Comparison of ENCODE assay signal across 12 cellular contexts in genomic region chr13:27783111-27783510, GRCh38. TPM values are rescaled to one million over a fixed set of nuclear protein-coding genes. Genes with fewer than 3 reads are reported as not detected.
DNase-seq lines count a peak whose midpoint lies in the region; ATAC-seq and TF ChIP-seq lines count a peak whose summit lies in the region.
"Had no signal": no experiment of that assay in that cellular context is flagged by ENCODE, and none has a peak within 500 bp of the region (broad histone marks: within the 10 kb centered on the region; RNA-seq: fewer than 3 reads in every experiment).

No MANE protein-coding gene starts in this region.

- H3K4me1 Mint-ChIP-seq in chondrocyte (ENCODE audit: low read depth), result no peaks in the 10 kb centered on the region
- no peaks in the 10 kb centered on the region for H3K4me1 Mint-ChIP-seq in CD8-positive, alpha-beta T cell (ENCODE audit: low read depth)
- H3K4me1 Mint-ChIP-seq: activated T-helper 17 cell treated with anti-CD3 and anti-CD28 coated beads, Interleukin-2, amount 50 U/mL, for 72 hours had no signal

- CTCF ChIA-PET in CD8-positive, alpha-beta T cell (lab: Charles Lee), result interaction anchor here (1.9 kb wide), 1 partner anchor 44 kb away, joined by 5 read pairs; no protein-coding TSS in a partner anchor

- no peak for ATAC-seq in CD8-positive, alpha-beta T cell
- ATAC-seq: activated T-helper 17 cell treated with anti-CD3 and anti-CD28 coated beads, Interleukin-2, amount 50 U/mL, for 72 hours had no signal

- in situ Hi-C loops in G401 (cut with HindIII; ENCODE audit: low sequenced_read_pairs), result no loop called here

- no peak overlapping the region for H3K27ac ChIP-seq in CD8-positive, alpha-beta T cell (ENCODE audit: low read depth, low read length)
- H3K27ac ChIP-seq: parathyroid adenoma had no signal

- peaks cover 60% of the 10 kb centered on the region for H3K27me3 Mint-ChIP-seq in chondrocyte (ENCODE audit: low read depth)
- H3K27me3 Mint-ChIP-seq in CD8-positive, alpha-beta T cell (ENCODE audit: low read depth), result peaks cover 28% of the 10 kb centered on the region

- H3K4me3 Mint-ChIP-seq in chondrocyte (ENCODE audit: unreplicated experiment), result no peak overlapping the region
- no peak overlapping the region for H3K4me3 Mint-ChIP-seq in CD8-positive, alpha-beta T cell
- H3K4me3 Mint-ChIP-seq: activated T-helper 17 cell treated with anti-CD3 and anti-CD28 coated beads, Interleukin-2, amount 50 U/mL, for 72 hours had no signal

- intact Hi-C loops in CD8-positive, alpha-beta T cell (cut with DNase I, micrococcal nuclease), result loop anchor here in 1 of 2 experiments (5.0 kb wide), 1 partner anchor 411 kb away; no protein-coding TSS in a partner anchor

- DNase-seq in G401 (ENCODE audit: low spot score) (peak; percentile 49), NCI-H526 (lab: John Stamatoyannopoulos, UW) (peak; percentile 13 to 64), chondrocyte (ENCODE audit: low spot score) (no peak), lung microvascular endothelial cell (ENCODE audit: low read depth in 2 of 2) (peak; percentile 20 to 31), cortex of kidney (lab: John Stamatoyannopoulos, UW) (no peak), Kasumi-1 (lab: John Stamatoyannopoulos, UW) (no peak)
- no peak for DNase-seq in activated CD8-positive, alpha-beta memory T cell treated with anti-CD3 and anti-CD28 coated beads, Interleukin-2, amount 50 U/mL, for 4 hours
- no peak for DNase-seq in CD8-positive, alpha-beta T cell
- DNase-seq: KBM-7 had no signal

- no peaks in the 10 kb centered on the region for H3K27me3 ChIP-seq in CD8-positive, alpha-beta T cell (ENCODE audit: insufficient read depth, low read length)

- H3K9me3 ChIP-seq in CD8-positive, alpha-beta T cell (ENCODE audit: low read length), result no peaks in the 10 kb centered on the region

- no peaks in the 10 kb centered on the region for H3K36me3 ChIP-seq in CD8-positive, alpha-beta T cell (ENCODE audit: insufficient read depth, low read length)

- no peak overlapping the region for H3K27ac Mint-ChIP-seq in chondrocyte (ENCODE audit: unreplicated experiment)
- H3K27ac Mint-ChIP-seq in CD8-positive, alpha-beta T cell, result no peak overlapping the region
- H3K27ac Mint-ChIP-seq: activated T-helper 17 cell treated with anti-CD3 and anti-CD28 coated beads, Interleukin-2, amount 50 U/mL, for 72 hours had no signal

- no peaks in the 10 kb centered on the region for H3K4me1 ChIP-seq in CD8-positive, alpha-beta T cell (ENCODE audit: insufficient read depth, low read length)
- H3K4me1 ChIP-seq: parathyroid adenoma had no signal

- no peak overlapping the region for H3K4me3 ChIP-seq in CD8-positive, alpha-beta T cell (ENCODE audit: low read depth, low read length)

- no peaks in the 10 kb centered on the region for H3K36me3 Mint-ChIP-seq in chondrocyte (ENCODE audit: low read depth)
- no peaks in the 10 kb centered on the region for H3K36me3 Mint-ChIP-seq in CD8-positive, alpha-beta T cell

- H3K9me3 Mint-ChIP-seq in chondrocyte (ENCODE audit: low read depth), result peaks cover 4% of the 10 kb centered on the region
- H3K9me3 Mint-ChIP-seq in CD8-positive, alpha-beta T cell, result no peaks in the 10 kb centered on the region
- H3K9me3 Mint-ChIP-seq: activated T-helper 17 cell treated with anti-CD3 and anti-CD28 coated beads, Interleukin-2, amount 50 U/mL, for 72 hours had no signal

- POLR2A ChIA-PET in CD8-positive, alpha-beta T cell (lab: Charles Lee), result no interaction called here

- TF ChIP-seq CTCF in chondrocyte (IDR thresholded peaks at IDR 0.05), result peak; percentile 49
- no peak for TF ChIP-seq CTCF in CD8-positive, alpha-beta T cell (IDR thresholded peaks at IDR 0.05)

RNA-seq across cellular contexts. Expression of gene GSX1, which starts 9.2 kb away (rescaled TPM):
- total RNA-seq in G401 (2014; rRNA removed; shearing (Covaris generic)), result not detected in 2 replicates
- not detected in 3 replicates for total RNA-seq in chondrocyte
- not detected in 2 replicates for total RNA-seq in lung microvascular endothelial cell
- total RNA-seq in CD8-positive, alpha-beta T cell, result not detected
- total RNA-seq: activated T-helper 17 cell treated with anti-CD3 and anti-CD28 coated beads, Interleukin-2, amount 50 U/mL, for 72 hours; H4 had no signal

Comparison
In these comparisons a context has a peak if more than half of its experiments do, and no peak if none do; other contexts are left out.
1. DNase-seq: peak in G401 (single experiment), NCI-H526 (2 of 2) and lung microvascular endothelial cell (2 of 2); none in chondrocyte (single experiment), activated CD8-positive, alpha-beta memory T cell treated with anti-CD3 and anti-CD28 coated beads, Interleukin-2, amount 50 U/mL, for 4 hours (single experiment), cortex of kidney (single experiment), CD8-positive, alpha-beta T cell (0 of 7) and Kasumi-1 (0 of 2).